In the genomic region with DNA sequence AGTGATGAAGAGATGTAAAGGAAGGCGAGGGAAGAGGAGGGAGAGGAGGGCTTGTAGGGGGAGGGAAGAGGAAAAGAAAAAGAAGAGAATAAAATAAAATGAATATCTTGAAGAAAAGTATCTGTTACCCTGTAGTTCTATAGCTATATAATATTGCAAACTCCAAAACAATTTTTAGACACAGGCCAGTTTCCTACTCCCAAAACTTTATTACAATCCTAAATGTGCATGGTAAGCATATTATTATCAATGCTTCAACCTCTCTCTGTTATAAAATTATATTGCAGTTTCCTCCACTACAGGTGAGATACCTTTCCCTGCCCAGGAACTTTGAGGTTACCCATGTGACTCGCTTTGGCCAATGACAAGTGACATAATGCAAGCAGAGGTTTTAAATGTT, we compare ENCODE assay signal across 24 cellular contexts.
"Had no signal": no experiment of that assay in that cellular context is flagged by ENCODE, and none has a peak within 500 bp of the region (broad histone marks: within the 10 kb centered on the region; RNA-seq: fewer than 3 reads in every experiment).

No MANE protein-coding gene starts in this region.

- H2AFZ ChIP-seq: hepatocyte had no signal

- H3K4me3 Mint-ChIP-seq: naive thymus-derived CD4-positive, alpha-beta T cell; nephron progenitor cell; stimulated activated memory B cell treated with anti-CD40 and anti-IgM and Interleukin-4, amounts not matched to agents 10 μg/mL and 1 μg/mL and 100 μg/mL, for 72 hours; stimulated activated naive CD8-positive, alpha-beta T cell treated with anti-CD3 and anti-CD28 coated beads, Interleukin-15, Interleukin-2, amounts not matched to agents 100 ng/mL and 50 ng/mL, for 24 hours had no signal

- H3K9me3 ChIP-seq: esophagus muscularis mucosa, gastroesophageal sphincter, neutrophil, psoas muscle, tibial artery, upper lobe of right lung, vagina had no signal

- H3K9me3 Mint-ChIP-seq: nephron progenitor cell; stimulated activated memory B cell treated with anti-CD40 and anti-IgM and Interleukin-4, amounts not matched to agents 10 μg/mL and 1 μg/mL and 100 μg/mL, for 72 hours had no signal

- H3K27ac Mint-ChIP-seq: naive thymus-derived CD4-positive, alpha-beta T cell; nephron progenitor cell; stimulated activated memory B cell treated with anti-CD40 and anti-IgM and Interleukin-4, amounts not matched to agents 10 μg/mL and 1 μg/mL and 100 μg/mL, for 72 hours; stimulated activated naive CD8-positive, alpha-beta T cell treated with anti-CD3 and anti-CD28 coated beads, Interleukin-15, Interleukin-2, amounts not matched to agents 100 ng/mL and 50 ng/mL, for 24 hours had no signal

- H3K36me3 Mint-ChIP-seq: naive thymus-derived CD4-positive, alpha-beta T cell; stimulated activated memory B cell treated with anti-CD40 and anti-IgM and Interleukin-4, amounts not matched to agents 10 μg/mL and 1 μg/mL and 100 μg/mL, for 72 hours had no signal

- H3K79me2 ChIP-seq: hepatocyte had no signal

- H3K4me3 ChIP-seq: esophagus muscularis mucosa, gastroesophageal sphincter, hepatocyte, lung, psoas muscle, spleen, tibial artery, upper lobe of right lung, vagina had no signal

- H3K36me3 ChIP-seq: esophagus muscularis mucosa, gastroesophageal sphincter, neutrophil, spleen, tibial artery, upper lobe of right lung, vagina had no signal

- H3K27me3 ChIP-seq: esophagus muscularis mucosa, gastroesophageal sphincter, hepatocyte, neutrophil, spleen, tibial artery, upper lobe of right lung, vagina had no signal

- H3K4me1 ChIP-seq: esophagus muscularis mucosa, gastroesophageal sphincter, psoas muscle, spleen, tibial artery, upper lobe of right lung, vagina had no signal

- FAIRE-seq: endometrium had no signal

- H3K4me2 ChIP-seq: hepatocyte had no signal

- H3K4me1 Mint-ChIP-seq: naive thymus-derived CD4-positive, alpha-beta T cell; nephron progenitor cell; stimulated activated memory B cell treated with anti-CD40 and anti-IgM and Interleukin-4, amounts not matched to agents 10 μg/mL and 1 μg/mL and 100 μg/mL, for 72 hours had no signal

- H3K27ac ChIP-seq: esophagus muscularis mucosa, gastroesophageal sphincter, hepatocyte, neutrophil, psoas muscle, spleen, tibial artery, upper lobe of right lung, vagina had no signal

- ATAC-seq: gastroesophageal sphincter; left colon; left ventricle myocardium superior; naive thymus-derived CD4-positive, alpha-beta T cell; psoas muscle; sciatic nerve; stimulated activated memory B cell treated with anti-CD40 and anti-IgM and Interleukin-4, amounts not matched to agents 10 μg/mL and 1 μg/mL and 100 μg/mL, for 72 hours; upper lobe of right lung had no signal

- H3K27me3 Mint-ChIP-seq: naive thymus-derived CD4-positive, alpha-beta T cell; stimulated activated memory B cell treated with anti-CD40 and anti-IgM and Interleukin-4, amounts not matched to agents 10 μg/mL and 1 μg/mL and 100 μg/mL, for 72 hours; stimulated activated naive CD8-positive, alpha-beta T cell treated with anti-CD3 and anti-CD28 coated beads, Interleukin-15, Interleukin-2, amounts not matched to agents 100 ng/mL and 50 ng/mL, for 24 hours had no signal

- DNase-seq: effector memory CD4-positive, alpha-beta T cell; head of caudate nucleus; left colon; left ventricle myocardium superior; naive thymus-derived CD4-positive, alpha-beta T cell; nephron progenitor cell; psoas muscle; retina; spleen; stimulated activated CD4-positive, alpha-beta T cell treated with anti-CD3 and anti-CD28 coated beads, Interleukin-15, amount 100 ng/mL, for 24 hours; stimulated activated CD4-positive, alpha-beta T cell treated with anti-CD3 and anti-CD28 coated beads, Interleukin-1b, Interleukin-23, amount 100 ng/mL, for 48 hours; stimulated activated CD4-positive, alpha-beta T cell treated with anti-CD3 and anti-CD28 coated beads, Interleukin-4, amount 100 ng/mL, for 24 hours; tibial artery; upper lobe of right lung had no signal
